Comparison of ENCODE assay signal across 22 cellular contexts in the genomic region with DNA sequence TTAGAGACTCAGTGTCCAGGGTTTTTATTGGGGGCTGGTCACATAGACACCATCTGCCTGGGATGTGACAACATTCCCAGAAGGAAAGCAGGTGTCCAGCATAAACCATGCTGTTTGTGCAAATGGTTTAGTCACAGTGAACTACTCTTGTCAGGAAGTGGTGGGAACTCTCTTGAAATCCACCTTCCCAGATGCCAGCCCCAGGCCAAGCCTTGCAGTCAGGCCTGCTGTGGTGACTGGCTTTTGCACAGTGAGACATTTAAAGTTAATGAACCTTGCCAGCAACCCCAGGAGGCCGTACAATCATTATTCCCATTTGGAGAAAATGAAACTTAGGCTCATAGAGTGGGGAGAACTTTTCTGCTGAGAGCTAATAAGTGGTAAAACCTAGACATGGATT.
"Had no signal": no experiment of that assay in that cellular context is flagged by ENCODE, and none has a peak within 500 bp of the region (broad histone marks: within the 10 kb centered on the region; RNA-seq: fewer than 3 reads in every experiment).

No MANE protein-coding gene starts in this region.

- H3K9ac ChIP-seq: neural progenitor cell had no signal

- H3K27ac ChIP-seq: dorsolateral prefrontal cortex, left lung, neural progenitor cell, ovary, right lobe of liver, suprapubic skin had no signal

- H3K4me1 ChIP-seq: left lung, right lobe of liver, suprapubic skin had no signal

- ATAC-seq: left lung; mucosa of descending colon; right lobe of liver; stimulated activated naive CD8-positive, alpha-beta T cell treated with anti-CD3 and anti-CD28 coated beads, Interleukin-15, amount 100 ng/mL, for 72 hours had no signal

- H3K9me3 ChIP-seq: mucosa of descending colon, ovary, right lobe of liver, suprapubic skin had no signal

- H3K4me2 ChIP-seq: neural progenitor cell, smooth muscle cell had no signal

- H3K36me3 ChIP-seq: left lung, neural progenitor cell, ovary, right lobe of liver, suprapubic skin had no signal

- DNase-seq: dorsolateral prefrontal cortex; effector CD4-positive, alpha-beta T cell; hypothalamus; immature natural killer cell; islet precursor cell; left lung; mesenchymal stem cell; mucosa of descending colon; naive B cell; ovary; posterior cingulate gyrus; right lobe of liver; stimulated activated CD4-positive, alpha-beta T cell treated with anti-CD3 and anti-CD28 coated beads, Interleukin-12 subunit alpha, Interleukin-12 subunit beta, amount 100 ng/mL, for 4 hours; stimulated activated CD4-positive, alpha-beta T cell treated with anti-CD3 and anti-CD28 coated beads, Interleukin-1b, Interleukin-23, amount 100 ng/mL, for 48 hours; stimulated activated CD4-positive, alpha-beta T cell treated with anti-CD3 and anti-CD28 coated beads, Interleukin-4, amount 100 ng/mL, for 1 hour; stimulated activated CD8-positive, alpha-beta memory T cell treated with anti-CD3 and anti-CD28 coated beads, Interleukin-4, amount 100 ng/mL, for 48 hours; stimulated activated naive CD4-positive, alpha-beta T cell; stimulated activated naive CD8-positive, alpha-beta T cell treated with anti-CD3 and anti-CD28 coated beads, Interleukin-15, amount 100 ng/mL, for 72 hours; trophoblast cell had no signal

- H3K4me3 ChIP-seq: dorsolateral prefrontal cortex, left lung, mucosa of descending colon, neural progenitor cell, ovary, right lobe of liver, smooth muscle cell, suprapubic skin had no signal

- H2AFZ ChIP-seq: neural progenitor cell had no signal

- H3K27me3 ChIP-seq: left lung, neural progenitor cell, ovary, right lobe of liver, suprapubic skin had no signal
